Comparison of ENCODE assay signal across 1 cellular context in genomic region chr18:62987859-62988258, GRCh38.
TF ChIP-seq lines count a peak whose summit lies in the region.

No MANE protein-coding gene starts in this region.

TF ChIP-seq in H1, 55 proteins besides CTCF, POLR2A, EP300 and RAD21 (continued from another document):
- TF ChIP-seq POU5F1 (IDR thresholded peaks at IDR 0.05; ENCODE audit: low read depth, low read length) (no peak), ZNF274 (IDR thresholded peaks at IDR 0.05; ENCODE audit: borderline replicate concordance, extremely low read depth, low read length) (no peak), RBBP5 (IDR thresholded peaks at IDR 0.05; ENCODE audit: borderline replicate concordance, low read depth, low read length) (no peak), HDAC2 (IDR thresholded peaks at IDR 0.05; ENCODE audit: borderline replicate concordance in 1 of 2, low read depth in 2 of 2, low read length in 2 of 2) (no peak)
